ENCODE assay signal across 4 cellular contexts in genomic region chr3:192641911-192642310, GRCh38.
"Had no signal": no experiment of that assay in that cellular context is flagged by ENCODE, and none has a peak within 500 bp of the region (broad histone marks: within the 10 kb centered on the region; RNA-seq: fewer than 3 reads in every experiment).

No MANE protein-coding gene starts in this region.

- H3K27ac ChIP-seq: GM23248 had no signal

- DNase-seq: GM23248, H9, HCEC 1CT, IMR-90 had no signal

- H3K4me3 ChIP-seq: GM23248 had no signal
